ENCODE assay signal across 8 cellular contexts in the genomic region with DNA sequence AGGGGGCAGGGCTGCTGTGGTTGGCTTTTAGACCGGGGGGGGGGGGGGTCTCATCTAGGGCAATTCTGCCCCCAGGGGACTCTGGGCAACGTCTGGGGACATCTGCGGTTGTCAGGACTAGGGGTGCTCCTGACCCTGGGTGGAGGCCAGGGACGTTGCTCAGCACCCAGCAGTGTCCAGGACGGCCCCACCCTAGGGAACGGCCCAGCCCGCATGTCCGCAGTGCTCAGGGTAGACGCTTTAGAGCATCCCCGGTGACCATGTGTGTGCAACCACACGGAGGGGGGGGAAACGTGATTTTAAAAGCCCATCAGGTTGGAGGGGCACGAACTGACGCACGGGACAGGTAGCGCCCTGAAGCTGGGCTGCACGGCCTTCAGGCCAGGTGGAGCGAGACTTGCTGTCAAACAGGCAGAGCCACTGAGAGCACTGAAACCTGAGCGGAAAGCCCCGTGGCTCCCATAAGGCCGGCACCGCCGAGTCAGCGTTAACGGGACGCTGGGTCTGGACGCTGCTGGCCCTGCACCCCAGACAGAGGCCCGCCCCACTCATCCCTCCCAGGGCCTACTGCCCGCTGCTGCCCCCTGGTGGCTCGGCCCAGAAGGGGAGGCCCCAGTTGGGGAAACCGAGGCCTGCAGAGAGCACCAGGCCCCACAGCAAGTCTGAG. TPM values are rescaled to one million over a fixed set of nuclear protein-coding genes. Genes with fewer than 3 reads are reported as not detected.
A peak's percentile ranks its signal among the peaks of the same experiment; 100 is the strongest.
DNase-seq lines count a peak whose midpoint lies in the region; TF ChIP-seq lines count a peak whose summit lies in the region.

No MANE protein-coding gene starts in this region.

- peaks cover 8% of the 10 kb centered on the region; the same call in 1 of the 2 replicates for H3K79me2 ChIP-seq in SK-N-SH (ENCODE audit: insufficient read depth)

- H3K9ac ChIP-seq in SK-N-SH, result no peak overlapping the region

- CTCF ChIA-PET in SK-N-SH (lab: Yijun Ruan, JAX), result interaction anchor here (0.7 to 5.8 kb wide), 12 partner anchors 9 to 314 kb away, joined by 3 to 49 read pairs (median 6); a partner anchor contains a TSS

- no peak overlapping the region for H3K27ac ChIP-seq in SK-N-SH (ENCODE audit: low read depth in 2 of 2, low read length in 1 of 2)

- H3K27me3 ChIP-seq in SK-N-SH (ENCODE audit: insufficient read depth), result no peaks in the 10 kb centered on the region

- POLR2A ChIA-PET in SK-N-SH (lab: Yijun Ruan, JAX), result no interaction called here

- H3K4me3 ChIP-seq in SK-N-SH (ENCODE audit: low read depth in 2 of 2, low read length in 1 of 2), result no peak overlapping the region; a peak in 1 of 4 replicates

- TF ChIP-seq RAD21 in SK-N-SH (IDR thresholded peaks at IDR 0.05; ENCODE audit: low read length), result peak; percentile 70

- peaks cover 0 to 23% of the 10 kb centered on the region in 2 experiments for H3K36me3 ChIP-seq in SK-N-SH (replicated peaks in 1 of 2; ENCODE audit: control insufficient read depth in 1 of 2, insufficient read depth in 2 of 2, low read length in 1 of 2)

- H3K9me2 ChIP-seq in SK-N-SH, result no peaks in the 10 kb centered on the region

- H3K4me1 ChIP-seq in SK-N-SH (ENCODE audit: control insufficient read depth in 1 of 2, insufficient read depth in 2 of 2, low read depth in 1 of 2, low read length in 1 of 2), result peaks cover 0 to 3% of the 10 kb centered on the region in 2 experiments; a peak in 1 of 4 replicates

- TF ChIP-seq CTCF in SK-N-SH (IDR thresholded peaks at IDR 0.05), result peak; percentile 88

- 81% methylated on average over 11 of the region's 31 CpGs for WGBS in SK-N-SH (ENCODE audit: low lambda C conversion rate)

- H2AFZ ChIP-seq in SK-N-SH (ENCODE audit: low read depth), result no peak overlapping the region

- peak; percentile 38 for DNase-seq in DMS53 (lab: John Stamatoyannopoulos, UW)
- no peak for DNase-seq in DMS53 treated with DMSO at 0.1 percent for 48 hours (lab: John Stamatoyannopoulos, UW; ENCODE audit: unreplicated experiment)
- peak; percentile 98 for DNase-seq in SK-N-SH
- DNase-seq in anterior cingulate cortex (lab: John Stamatoyannopoulos, UW), result peak in 35 of 58 donors; percentile 9 to 63 (median 32)
- DNase-seq in hepatic stellate cell (ENCODE audit: low spot score), result peak; percentile 95
- peak; percentile 57 for DNase-seq in stimulated activated CD4-positive, alpha-beta T cell treated with anti-CD3 and anti-CD28 coated beads, Interleukin-12 subunit alpha, Interleukin-12 subunit beta, amount 100 ng/mL, for 4 hours
- DNase-seq in NK-92 treated with Interleukin-12 subunit alpha and Interleukin-12 subunit beta, amount 100 ng/mL, for 24 hours (lab: John Stamatoyannopoulos, UW), result no peak
- DNase-seq in NCI-H1694 (lab: John Stamatoyannopoulos, UW), result no peak

- no peak for TF ChIP-seq EP300 in SK-N-SH (IDR thresholded peaks at IDR 0.05; ENCODE audit: borderline replicate concordance in 1 of 2, low read depth in 1 of 2, low read length in 1 of 2)

- no peaks in the 10 kb centered on the region for H3K9me3 ChIP-seq in SK-N-SH

- no peak overlapping the region for H3K4me2 ChIP-seq in SK-N-SH

- H3F3A ChIP-seq in SK-N-SH (replicated peaks; ENCODE audit: insufficient read depth), result no peaks in the 10 kb centered on the region

- H4K20me1 ChIP-seq in SK-N-SH (ENCODE audit: insufficient read depth), result no peaks in the 10 kb centered on the region

TF ChIP-seq in SK-N-SH, 30 proteins besides CTCF, POLR2A, EP300 and RAD21:
- no peak for TF ChIP-seq CHD2 (IDR thresholded peaks at IDR 0.05; ENCODE audit: low read length, partially characterized antibody)
- TF ChIP-seq JUND (IDR thresholded peaks at IDR 0.05), result no peak
- peak; percentile 79 for TF ChIP-seq SMC3 (IDR thresholded peaks at IDR 0.05; ENCODE audit: low read depth, low read length)
- no peak for TF ChIP-seq RFX5 (IDR thresholded peaks at IDR 0.05; ENCODE audit: low read length)

RNA-seq across cellular contexts. Expression of a gene that starts 8.3 kb away (rescaled TPM):
- 27.8 and 36.4 TPM in 2 replicates for polyA plus RNA-seq in SK-N-SH (2012; rRNA removed)
- polyA plus RNA-seq in SK-N-SH (2012; cell fraction: cytosol; rRNA removed), result 11.9 and 22.7 TPM in 2 replicates
- 66.5 and 82.5 TPM in 2 replicates for polyA plus RNA-seq in SK-N-SH (2012; cell fraction: nucleus; rRNA removed)

RNA-seq across cellular contexts. Expression of a gene that starts 11.6 kb away (rescaled TPM):
- polyA plus RNA-seq in SK-N-SH (2012; rRNA removed), result 0.78 and 0.92 TPM in 2 replicates
- 0.55 and 1.1 TPM in 2 replicates for polyA plus RNA-seq in SK-N-SH (2012; cell fraction: cytosol; rRNA removed)
- 0.91 and 1.2 TPM in 2 replicates for polyA plus RNA-seq in SK-N-SH (2012; cell fraction: nucleus; rRNA removed)

RNA-seq across cellular contexts. Expression of a gene that starts 33.0 kb away (rescaled TPM):
- polyA plus RNA-seq in SK-N-SH (2012; rRNA removed), result 0.20 and 0.26 TPM in 2 replicates
- 0.10 and 0.14 TPM in 2 replicates for polyA plus RNA-seq in SK-N-SH (2012; cell fraction: cytosol; rRNA removed)
- polyA plus RNA-seq in SK-N-SH (2012; cell fraction: nucleus; rRNA removed), result 0.54 and 0.60 TPM in 2 replicates

RNA-seq across cellular contexts. Expression of a gene that starts 45.5 kb away (rescaled TPM):
- 88.2 and 92.0 TPM in 2 replicates for polyA plus RNA-seq in SK-N-SH (2012; rRNA removed)
- polyA plus RNA-seq in SK-N-SH (2012; cell fraction: cytosol; rRNA removed), result 70.6 and 79.6 TPM in 2 replicates
- polyA plus RNA-seq in SK-N-SH (2012; cell fraction: nucleus; rRNA removed), result 217 and 375 TPM in 2 replicates

Comparison
In these comparisons a context has a peak if more than half of its experiments do, and no peak if none do; other contexts are left out.
1. DNase-seq: peak in DMS53 (single experiment), SK-N-SH (single experiment), anterior cingulate cortex (35 of 58), hepatic stellate cell (single experiment) and stimulated activated CD4-positive, alpha-beta T cell treated with anti-CD3 and anti-CD28 coated beads, Interleukin-12 subunit alpha, Interleukin-12 subunit beta, amount 100 ng/mL, for 4 hours (single experiment); none in DMS53 treated with DMSO at 0.1 percent for 48 hours (single experiment), NK-92 treated with Interleukin-12 subunit alpha and Interleukin-12 subunit beta, amount 100 ng/mL, for 24 hours (single experiment) and NCI-H1694 (single experiment).